ENCODE assay signal across 24 cellular contexts in the genomic region with DNA sequence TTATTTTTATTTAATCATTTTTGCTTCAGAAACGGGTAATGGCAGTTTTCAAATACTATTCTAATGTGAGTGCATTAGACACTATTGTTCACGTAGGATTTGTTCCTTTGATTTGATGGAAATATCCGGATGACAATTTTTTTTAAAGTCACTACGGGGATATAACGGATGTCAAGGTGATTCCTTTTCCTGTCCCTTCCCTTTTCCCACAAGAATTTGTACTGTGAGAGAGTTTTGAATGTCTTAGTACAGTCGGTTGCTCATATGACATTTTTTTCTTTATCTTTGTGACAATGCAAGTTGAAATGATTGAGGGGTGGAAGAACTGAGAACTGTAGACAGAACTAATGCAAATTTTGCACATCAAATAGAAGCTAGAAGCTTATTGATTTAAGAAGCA.
"Had no signal": no experiment of that assay in that cellular context is flagged by ENCODE, and none has a peak within 500 bp of the region (broad histone marks: within the 10 kb centered on the region; RNA-seq: fewer than 3 reads in every experiment).

No MANE protein-coding gene starts in this region.

- H3K27ac ChIP-seq: stomach, suprapubic skin, testis, thoracic aorta, thyroid gland, tibial artery, tibial nerve, transverse colon, upper lobe of left lung, upper lobe of right lung, uterus, vagina had no signal

- H3K36me3 ChIP-seq: stomach, suprapubic skin, thoracic aorta, thyroid gland, tibial artery, tibial nerve, transverse colon, upper lobe of left lung, upper lobe of right lung, uterus, vagina had no signal

- H3K9me3 ChIP-seq: testis, thoracic aorta, thyroid gland, tibial artery, tibial nerve, transverse colon, upper lobe of left lung, upper lobe of right lung, uterus, vagina had no signal

- H3K27me3 ChIP-seq: stomach, suprapubic skin, testis, thyroid gland, tibial artery, tibial nerve, transverse colon, upper lobe of left lung, upper lobe of right lung, uterus, vagina had no signal

- DNase-seq: stimulated activated CD4-positive, alpha-beta T cell treated with anti-CD3 and anti-CD28 coated beads, Interleukin-2, amount 100 ng/mL, for 48 hours; stimulated activated CD4-positive, alpha-beta T cell treated with anti-CD3 and anti-CD28 coated beads, Interleukin-4, amount 100 ng/mL, for 1 hour; stimulated activated CD4-positive, alpha-beta T cell treated with anti-CD3 and anti-CD28 coated beads, Interleukin-4, amount 100 ng/mL, for 24 hours; stimulated activated CD4-positive, alpha-beta T cell treated with anti-CD3 and anti-CD28 coated beads, Interleukin-4, amount 100 ng/mL, for 4 hours; stimulated activated CD8-positive, alpha-beta memory T cell treated with anti-CD3 and anti-CD28 coated beads, Interleukin-4, amount 100 ng/mL, for 48 hours; stimulated activated naive B cell treated with anti-CD40 and anti-IgM and Interleukin-4, amounts not matched to agents 10 μg/mL and 1 μg/mL and 100 μg/mL, for 72 hours; stimulated activated naive CD4-positive, alpha-beta T cell; stimulated activated naive CD4-positive, alpha-beta T cell treated with Interleukin-2 at 50 U/mL for 16 hours; stimulated activated naive CD8-positive, alpha-beta T cell treated with anti-CD3 and anti-CD28 coated beads, Interleukin-15, amount 100 ng/mL, for 72 hours; stimulated activated naive CD8-positive, alpha-beta T cell treated with anti-CD3 and anti-CD28 coated beads, Interleukin-15, Interleukin-2, amounts not matched to agents 100 U/mL and 50 U/mL, for 24 hours; stomach; substantia nigra; testis; thyroid gland; tibial artery; transverse colon; trophoblast cell; upper lobe of left lung; upper lobe of right lung; uterus had no signal

- H3K4me3 ChIP-seq: stomach, suprapubic skin, testis, thoracic aorta, thyroid gland, tibial artery, tibial nerve, transverse colon, upper lobe of left lung, upper lobe of right lung, uterus, vagina had no signal
